28 cellular contexts compared by ENCODE assay signal in genomic region chr6:138017156-138017757, GRCh38.
DNase-seq lines count a peak whose midpoint lies in the region; ATAC-seq, FAIRE-seq and TF ChIP-seq lines count a peak whose summit lies in the region.
"Had no signal": no experiment of that assay in that cellular context is flagged by ENCODE, and none has a peak within 500 bp of the region (broad histone marks: within the 10 kb centered on the region; RNA-seq: fewer than 3 reads in every experiment).

No MANE protein-coding gene starts in this region.

- no peaks in the 10 kb centered on the region for H3K36me3 Mint-ChIP-seq in activated naive CD8-positive, alpha-beta T cell treated with anti-CD3 and anti-CD28 coated beads, Interleukin-2, amount 50 U/mL, for 24 hours (ENCODE audit: low read depth)
- no peaks in the 10 kb centered on the region for H3K36me3 Mint-ChIP-seq in activated naive CD8-positive, alpha-beta T cell treated with anti-CD3 and anti-CD28 coated beads for 36 hours

- peaks cover 5% of the 10 kb centered on the region for H3K4me1 Mint-ChIP-seq in activated naive CD8-positive, alpha-beta T cell treated with anti-CD3 and anti-CD28 coated beads, Interleukin-2, amount 50 U/mL, for 24 hours
- no peaks in the 10 kb centered on the region for H3K4me1 Mint-ChIP-seq in activated naive CD8-positive, alpha-beta T cell treated with anti-CD3 and anti-CD28 coated beads for 36 hours

- TF ChIP-seq POLR2A in endothelial cell of umbilical vein (IDR thresholded peaks at IDR 0.05; ENCODE audit: low read depth, low read length) = no peak

- H3K27me3 Mint-ChIP-seq in activated naive CD8-positive, alpha-beta T cell treated with anti-CD3 and anti-CD28 coated beads, Interleukin-2, amount 50 U/mL, for 24 hours = peaks cover 6% of the 10 kb centered on the region
- no peaks in the 10 kb centered on the region for H3K27me3 Mint-ChIP-seq in activated naive CD8-positive, alpha-beta T cell treated with anti-CD3 and anti-CD28 coated beads for 36 hours

- peak overlapping the region; percentile 18 for H3K27ac Mint-ChIP-seq in activated naive CD8-positive, alpha-beta T cell treated with anti-CD3 and anti-CD28 coated beads, Interleukin-2, amount 50 U/mL, for 24 hours
- H3K27ac Mint-ChIP-seq in activated naive CD8-positive, alpha-beta T cell treated with anti-CD3 and anti-CD28 coated beads for 36 hours = no peak overlapping the region

- H3K27me3 ChIP-seq in endothelial cell of umbilical vein (ENCODE audit: control insufficient read depth in 2 of 2, insufficient read depth in 2 of 2, low read length in 2 of 2) = peaks cover 0 to 2% of the 10 kb centered on the region in 2 experiments
- H3K27me3 ChIP-seq: BLaER1, heart left ventricle, Peyer's patch, transverse colon had no signal

- no peak overlapping the region for H3K9ac ChIP-seq in endothelial cell of umbilical vein (replicated peaks; ENCODE audit: extremely low read depth, insufficient read depth, low read length)
- H3K9ac ChIP-seq in kidney (ENCODE audit: low read length in 2 of 2) = no peak overlapping the region
- H3K9ac ChIP-seq: BLaER1, parathyroid adenoma had no signal

- POLR2A ChIA-PET in endothelial cell of umbilical vein (lab: Charles Lee) = no interaction called here

- H3K4me1 ChIP-seq in endothelial cell of umbilical vein (ENCODE audit: control insufficient read depth, extremely low read depth, insufficient read depth, low read length) = peaks cover 5% of the 10 kb centered on the region
- H3K4me1 ChIP-seq in kidney (ENCODE audit: control insufficient read depth in 1 of 2, insufficient read depth in 1 of 2, low read depth in 1 of 2, low read length in 2 of 2) = no peaks in the 10 kb centered on the region
- H3K4me1 ChIP-seq: BLaER1, heart left ventricle, parathyroid adenoma, Peyer's patch had no signal

- no peaks in the 10 kb centered on the region for H4K20me1 ChIP-seq in endothelial cell of umbilical vein (replicated peaks; ENCODE audit: control insufficient read depth, extremely low read depth, insufficient read depth, low read length)
- H4K20me1 ChIP-seq: BLaER1 had no signal

- intact Hi-C loops in endothelial cell of umbilical vein (cut with micrococcal nuclease) = no loop called here
- intact Hi-C loops in kidney (cut with DNase I) = no loop called here

- dilution Hi-C loops in endothelial cell of umbilical vein (cut with MboI; ENCODE audit: extremely low pct_ligation_motif_present, low sequenced_read_pairs) = no loop called here

- H3K9me1 ChIP-seq in endothelial cell of umbilical vein (replicated peaks; ENCODE audit: control insufficient read depth, extremely low read depth, insufficient read depth, low read length) = no peaks in the 10 kb centered on the region

- FAIRE-seq in endothelial cell of umbilical vein (lab: Jason Lieb, UNC) = no peak
- no peak for FAIRE-seq in kidney (lab: Jason Lieb, UNC)

- H3K9me3 Mint-ChIP-seq in activated naive CD8-positive, alpha-beta T cell treated with anti-CD3 and anti-CD28 coated beads, Interleukin-2, amount 50 U/mL, for 24 hours = no peaks in the 10 kb centered on the region
- no peaks in the 10 kb centered on the region for H3K9me3 Mint-ChIP-seq in activated naive CD8-positive, alpha-beta T cell treated with anti-CD3 and anti-CD28 coated beads for 36 hours

- H2AFZ ChIP-seq in endothelial cell of umbilical vein (ENCODE audit: low read depth, low read length) = no peak overlapping the region
- H2AFZ ChIP-seq: parathyroid adenoma had no signal

- no peak for TF ChIP-seq CTCF in endothelial cell of umbilical vein (IDR thresholded peaks at IDR 0.05; ENCODE audit: extremely low read depth in 1 of 2, insufficient read depth in 1 of 2, low read depth in 1 of 2, low read length in 2 of 2)
- no peak for TF ChIP-seq CTCF in kidney (IDR thresholded peaks at IDR 0.05; ENCODE audit: borderline replicate concordance, extremely low read depth, insufficient read depth)

- no peak overlapping the region for H3K4me2 ChIP-seq in endothelial cell of umbilical vein (ENCODE audit: insufficient read depth, low read length)
- H3K4me2 ChIP-seq: BLaER1, smooth muscle cell had no signal

- H3K4me3 Mint-ChIP-seq in activated naive CD8-positive, alpha-beta T cell treated with anti-CD3 and anti-CD28 coated beads, Interleukin-2, amount 50 U/mL, for 24 hours = no peak overlapping the region
- no peak overlapping the region for H3K4me3 Mint-ChIP-seq in activated naive CD8-positive, alpha-beta T cell treated with anti-CD3 and anti-CD28 coated beads for 36 hours

- H3K4me3 ChIP-seq in endothelial cell of umbilical vein (replicated peaks in 1 of 3; ENCODE audit: insufficient read depth in 1 of 3, low read depth in 1 of 3, low read length in 3 of 3) (no peak overlapping the region), kidney (ENCODE audit: low read length in 2 of 2) (no peak overlapping the region)
- H3K4me3 ChIP-seq: BLaER1, heart left ventricle, Peyer's patch, smooth muscle cell, transverse colon had no signal

- H3K36me3 ChIP-seq in endothelial cell of umbilical vein (ENCODE audit: control insufficient read depth in 2 of 2, extremely low read depth in 1 of 2, insufficient read depth in 2 of 2, low read length in 2 of 2) (no peaks in the 10 kb centered on the region), kidney (ENCODE audit: control insufficient read depth in 1 of 2, insufficient read depth in 2 of 2, low read length in 2 of 2) (no peaks in the 10 kb centered on the region)
- H3K36me3 ChIP-seq: BLaER1, heart left ventricle, Peyer's patch, transverse colon, WERI-Rb-1 had no signal

- no peak for ATAC-seq in activated naive CD8-positive, alpha-beta T cell treated with anti-CD3 and anti-CD28 coated beads, Interleukin-2, amount 50 U/mL, for 24 hours
- ATAC-seq: heart left ventricle had no signal

- H3K9me3 ChIP-seq in endothelial cell of umbilical vein (replicated peaks; ENCODE audit: control insufficient read depth, insufficient read depth, low read length) (no peaks in the 10 kb centered on the region), kidney (ENCODE audit: control insufficient read depth in 1 of 2, low read length in 2 of 2) (no peaks in the 10 kb centered on the region)
- H3K9me3 ChIP-seq: heart left ventricle, Peyer's patch, transverse colon had no signal

- CTCF ChIA-PET in endothelial cell of umbilical vein (lab: Charles Lee) = interaction anchor here (1.5 to 4.0 kb wide), 3 partner anchors 11 to 89 kb away, joined by 3 to 45 read pairs (median 6); no protein-coding TSS in a partner anchor

- BruUV-seq in endothelial cell of umbilical vein (replicated peaks; lab: Mats Ljungman, UMichigan) = no TSS peak

- DNase-seq in activated naive CD8-positive, alpha-beta T cell treated with anti-CD3 and anti-CD28 coated beads, Interleukin-2, amount 50 U/mL, for 24 hours = no peak
- no peak for DNase-seq in activated naive CD8-positive, alpha-beta T cell treated with anti-CD3 and anti-CD28 coated beads for 36 hours
- DNase-seq in NCI-H345 treated with DMSO at 0.1 percent for 48 hours (lab: John Stamatoyannopoulos, UW; ENCODE audit: unreplicated experiment) (peak; percentile 7), endothelial cell of umbilical vein (ENCODE audit: low read depth, low spot score) (peak; percentile 39), NCI-H2171 (lab: John Stamatoyannopoulos, UW) (no peak), NCI-H1436 (lab: John Stamatoyannopoulos, UW) (no peak), kidney (no peak)
- DNase-seq in stimulated activated CD4-positive, alpha-beta T cell treated with anti-CD3 and anti-CD28 coated beads, Interleukin-4, amount 100 ng/mL, for 1 hour = no peak
- DNase-seq: ACHN; activated CD4-positive, alpha-beta T cell treated with anti-CD3 and anti-CD28 coated beads for 48 hours; activated CD8-positive, alpha-beta memory T cell treated with anti-CD3 and anti-CD28 coated beads for 24 hours; activated gamma-delta T cell; COR-L47; DMS79 treated with DMSO at 0.1 percent for 48 hours; heart left ventricle; IMR-90; mammary epithelial cell; NCI-H1105; NCI-H510A treated with DMSO at 0.1 percent for 48 hours; Peyer's patch; stimulated activated CD4-positive, alpha-beta T cell treated with anti-CD3 and anti-CD28 coated beads, Interleukin-2, amount 100 ng/mL, for 24 hours; SW 1271; T-helper 9 cell; transverse colon; WERI-Rb-1 had no signal

- H3K79me2 ChIP-seq in endothelial cell of umbilical vein (ENCODE audit: control insufficient read depth, insufficient read depth, low read length) = no peaks in the 10 kb centered on the region
- H3K79me2 ChIP-seq: parathyroid adenoma had no signal

- H3K27ac ChIP-seq in endothelial cell of umbilical vein (ENCODE audit: insufficient read depth, low read depth, low read length) (no peak overlapping the region), kidney (ENCODE audit: low read depth in 2 of 2, low read length in 2 of 2) (no peak overlapping the region)
- H3K27ac ChIP-seq: BLaER1, heart left ventricle, parathyroid adenoma, Peyer's patch, transverse colon, WERI-Rb-1 had no signal

TF ChIP-seq in endothelial cell of umbilical vein, 7 proteins besides CTCF, POLR2A, EP300 and RAD21:
- no peak for TF ChIP-seq GATA2 (IDR thresholded peaks at IDR 0.05; ENCODE audit: insufficient read depth, insufficient read length, low read depth, low read length)
- TF ChIP-seq FOS (IDR thresholded peaks at IDR 0.05; ENCODE audit: borderline replicate concordance, insufficient read depth, low read length) = no peak
- TF ChIP-seq POLR2AphosphoS5 (IDR thresholded peaks at IDR 0.05; ENCODE audit: insufficient read depth, low read depth, low read length) = no peak
- no peak for TF ChIP-seq MYC (IDR thresholded peaks at IDR 0.05; ENCODE audit: low read depth, low read length)

Comparison
In these comparisons a context has a peak if more than half of its experiments do, and no peak if none do; other contexts are left out.
1. DNase-seq: peak in NCI-H345 treated with DMSO at 0.1 percent for 48 hours (single experiment) and endothelial cell of umbilical vein (single experiment); none in activated naive CD8-positive, alpha-beta T cell treated with anti-CD3 and anti-CD28 coated beads, Interleukin-2, amount 50 U/mL, for 24 hours (single experiment), activated naive CD8-positive, alpha-beta T cell treated with anti-CD3 and anti-CD28 coated beads for 36 hours (single experiment), NCI-H2171 (single experiment), stimulated activated CD4-positive, alpha-beta T cell treated with anti-CD3 and anti-CD28 coated beads, Interleukin-4, amount 100 ng/mL, for 1 hour (single experiment), NCI-H1436 (single experiment) and kidney (single experiment).